Comparison of ENCODE assay signal across 8 cellular contexts in the genomic region with DNA sequence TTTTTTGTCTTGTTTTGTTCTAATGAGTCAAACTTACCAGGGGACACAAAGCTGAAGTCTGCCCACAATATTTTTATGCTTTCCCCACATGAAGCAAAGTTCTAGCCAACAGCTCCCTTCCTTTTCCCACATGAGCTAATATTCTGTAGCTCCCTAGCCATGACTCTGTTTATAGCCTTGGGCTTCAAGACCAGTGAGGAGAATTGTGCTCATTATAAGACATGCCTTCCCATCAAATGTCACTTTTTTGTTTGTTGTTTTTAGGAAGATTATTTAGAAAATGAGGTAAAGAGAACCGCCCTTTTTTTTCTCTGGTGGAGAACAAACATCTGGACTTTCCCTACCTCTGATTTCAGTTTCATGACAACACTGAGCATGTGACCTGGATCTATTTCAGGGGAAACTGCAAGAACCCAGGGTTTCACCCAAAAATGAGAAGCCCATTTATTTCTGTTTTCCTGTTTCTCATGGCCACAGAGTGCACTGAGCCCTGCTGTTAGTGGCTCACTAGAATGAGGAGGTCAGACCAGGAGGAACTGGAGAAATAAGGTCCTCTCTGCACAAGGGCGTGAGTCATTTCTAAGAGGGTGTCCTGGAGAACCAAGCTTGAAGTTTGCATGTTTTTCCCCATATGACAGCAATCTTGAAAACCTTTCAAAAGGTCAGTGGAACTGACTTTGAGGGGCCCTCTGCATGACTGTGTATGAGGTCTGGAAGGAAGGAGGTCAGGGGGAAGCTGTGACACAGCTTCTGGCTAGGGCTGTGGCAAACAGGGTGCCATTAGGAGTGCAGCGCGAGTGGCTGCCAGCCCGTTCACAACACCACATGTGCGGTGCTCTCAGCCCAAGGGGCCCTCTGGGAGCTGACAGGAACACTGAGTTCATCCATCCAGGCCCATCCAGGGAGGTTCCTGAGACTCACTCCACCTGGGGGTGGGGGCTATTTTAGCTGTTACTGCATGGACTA. TPM values are rescaled to one million over a fixed set of nuclear protein-coding genes. Genes with fewer than 3 reads are reported as not detected.
A peak's percentile ranks its signal among the peaks of the same experiment; 100 is the strongest.
DNase-seq lines count a peak whose midpoint lies in the region; ATAC-seq and TF ChIP-seq lines count a peak whose summit lies in the region.

No MANE protein-coding gene starts in this region.

- H3K4me3 ChIP-seq in BLaER1 = no peak overlapping the region
- H3K4me3 ChIP-seq in lung = no peak overlapping the region

- H3K27me3 ChIP-seq in BLaER1 (no peaks in the 10 kb centered on the region), lung (ENCODE audit: control insufficient read depth, insufficient read depth) (no peaks in the 10 kb centered on the region)

- peak overlapping the region; percentile 56 for H3K27ac ChIP-seq in BLaER1
- peak overlapping the region; percentile 51 to 82 for H3K27ac ChIP-seq in lung (ENCODE audit: low read depth in 1 of 2, low read length in 1 of 2)

- H3K9me3 ChIP-seq in BLaER1 (peaks cover 7% of the 10 kb centered on the region; the same call in 1 of the 2 replicates), lung (ENCODE audit: control insufficient read depth in 2 of 2, insufficient read depth in 1 of 2, low read length in 1 of 2) (peaks cover 0 to 3% of the 10 kb centered on the region in 2 donors)

- TF ChIP-seq CTCF in lung (IDR thresholded peaks at IDR 0.05; ENCODE audit: control extremely low read depth, extremely low read depth) = no peak

- peak; percentile 16 to 23 for DNase-seq in activated CD4-positive, alpha-beta T cell treated with anti-CD3 and anti-CD28 coated beads, Interleukin-2, amount 50 U/mL, for 48 hours
- DNase-seq in lung (ENCODE audit: low spot score) = peak; percentile 34
- no peak for DNase-seq in NCI-H2107 treated with DMSO at 0.1 percent for 48 hours (lab: John Stamatoyannopoulos, UW; ENCODE audit: unreplicated experiment)
- DNase-seq in posterior cingulate gyrus = no peak
- DNase-seq in NCI-H226 = no peak

- H3K4me2 ChIP-seq in BLaER1 = peak overlapping the region; percentile 58

- ATAC-seq in GM19035 (IDR thresholded peaks at IDR 0.05; ENCODE audit: unreplicated experiment) = peak; percentile 84
- peak; percentile 88 for ATAC-seq in HG03095 (IDR thresholded peaks at IDR 0.05; ENCODE audit: unreplicated experiment)
- peak; percentile 80 for ATAC-seq in lung (ENCODE audit: insufficient read depth, low FRiP score)

- peaks cover 10% of the 10 kb centered on the region; the same call in 1 of the 2 replicates for H3K36me3 ChIP-seq in BLaER1
- H3K36me3 ChIP-seq in lung (ENCODE audit: control insufficient read depth in 2 of 2, insufficient read depth in 2 of 2, low read length in 2 of 2) = no peaks in the 10 kb centered on the region

- 17 to 49% methylated on average over 6 of the region's 6 CpGs for WGBS in lung, 2 donors

- H3K4me1 ChIP-seq in BLaER1 (peaks cover 44% of the 10 kb centered on the region), lung (ENCODE audit: control insufficient read depth in 2 of 2, insufficient read depth in 2 of 2, low read length in 2 of 2) (peaks cover 5 to 6% of the 10 kb centered on the region in 2 donors)

- peak overlapping the region; percentile 39; the same call in 1 of the 2 replicates for H3K9ac ChIP-seq in BLaER1

- intact Hi-C loops in posterior cingulate gyrus (cut with DNase I) = no loop called here

- no peaks in the 10 kb centered on the region for H4K20me1 ChIP-seq in BLaER1

RNA-seq across cellular contexts. Expression of gene CHST7, which starts 55.1 kb away (rescaled TPM):
- total RNA-seq in lung = 1 to 10 TPM; 8.3 to 8.5 TPM
- polyA plus RNA-seq in lung = 1 to 10 TPM; 2.0 to 7.4 TPM

Comparison
In these comparisons a context has a peak if more than half of its experiments do, and no peak if none do; other contexts are left out.
1. DNase-seq: peak in activated CD4-positive, alpha-beta T cell treated with anti-CD3 and anti-CD28 coated beads, Interleukin-2, amount 50 U/mL, for 48 hours (2 of 2) and lung (single experiment); none in NCI-H2107 treated with DMSO at 0.1 percent for 48 hours (single experiment), posterior cingulate gyrus (0 of 10) and NCI-H226 (single experiment).
2. Peak in every context shown above with its lines, with median percentiles within 50 percentile points of each other: ATAC-seq.